ENCODE assay signal across 9 cellular contexts in the genomic region with DNA sequence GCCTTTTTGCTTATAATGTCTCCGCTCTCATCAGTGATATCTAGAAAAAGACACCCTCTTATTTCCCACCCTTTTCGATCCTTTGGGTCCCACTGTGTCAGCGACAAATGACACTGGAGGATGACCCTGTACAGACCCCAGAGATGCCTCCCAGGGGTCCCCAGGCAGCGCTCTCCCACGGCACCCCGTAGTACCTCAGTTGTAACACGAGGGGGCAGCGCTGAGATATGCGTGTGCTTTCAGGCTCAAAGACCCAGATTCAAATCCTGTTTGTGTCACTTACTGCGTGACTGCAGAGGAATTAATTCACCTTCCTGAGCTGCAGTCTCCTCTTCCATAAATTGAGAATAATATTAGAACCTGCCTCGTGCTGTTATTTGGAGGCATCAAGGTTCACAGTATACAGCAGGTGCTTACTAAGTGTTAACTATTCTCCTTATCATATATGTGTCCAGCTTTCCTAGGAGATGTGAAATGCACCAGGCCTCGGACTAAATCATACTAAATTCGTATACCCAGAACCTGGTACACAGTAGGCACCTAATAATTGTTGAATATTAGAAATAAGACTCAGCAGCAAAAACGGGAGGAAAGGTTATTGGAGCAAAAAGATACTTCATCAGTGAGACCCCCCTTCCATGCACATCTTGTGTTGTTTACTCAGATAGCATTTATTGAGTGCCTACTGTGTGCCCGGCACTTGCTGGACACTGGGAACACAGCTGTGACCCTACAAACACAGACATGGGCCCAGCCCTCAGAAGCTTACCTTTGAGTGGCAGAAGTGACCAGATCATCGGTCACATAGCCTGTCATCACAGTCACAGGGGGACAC.
DNase-seq lines count a peak whose midpoint lies in the region; ATAC-seq, FAIRE-seq and TF ChIP-seq lines count a peak whose summit lies in the region.
"Had no signal": no experiment of that assay in that cellular context is flagged by ENCODE, and none has a peak within 500 bp of the region (broad histone marks: within the 10 kb centered on the region; RNA-seq: fewer than 3 reads in every experiment).

No MANE protein-coding gene starts in this region.

- H3K4me3 ChIP-seq in GM23248 (no peak overlapping the region), HepG2 (replicated peaks in 1 of 3; ENCODE audit: insufficient read depth in 1 of 3, low read depth in 2 of 3, low read length in 3 of 3) (no peak overlapping the region)
- H3K4me3 ChIP-seq in effector memory CD4-positive, alpha-beta T cell (ENCODE audit: insufficient read depth, low read depth, low read length, poor library complexity, severe bottlenecking), result no peak overlapping the region

- H3K9ac ChIP-seq in GM23248, result no peak overlapping the region
- H3K9ac ChIP-seq in HepG2 (ENCODE audit: insufficient read depth, low read depth, low read length), result no peak overlapping the region
- H3K9ac ChIP-seq: parathyroid adenoma had no signal

- H3K36me3 ChIP-seq in GM23248 (ENCODE audit: low read depth), result no peaks in the 10 kb centered on the region
- no peaks in the 10 kb centered on the region for H3K36me3 ChIP-seq in HepG2 (replicated peaks in 1 of 2; ENCODE audit: control insufficient read depth in 1 of 2, insufficient read depth in 2 of 2, low read length in 2 of 2)
- no peaks in the 10 kb centered on the region for H3K36me3 ChIP-seq in effector memory CD4-positive, alpha-beta T cell (ENCODE audit: control insufficient read depth, insufficient read depth, low read length)

- CTCF ChIA-PET in activated CD4-positive, alpha-beta memory T cell treated with anti-CD3 and anti-CD28 coated beads for 36 hours (lab: Charles Lee), result interaction anchor here (0.7 to 3.3 kb wide), 5 partner anchors 10 to 128 kb away, joined by 3 to 11 read pairs (median 4); no protein-coding TSS in a partner anchor
- CTCF ChIA-PET in HepG2 (lab: Yijun Ruan, JAX; ENCODE audit: low intra/inter-chr PET ratio, low total read pairs), result interaction anchor here (1.2 kb wide), 1 partner anchor 30 kb away, joined by 3 read pairs; no protein-coding TSS in a partner anchor

- no peaks in the 10 kb centered on the region for H3F3A ChIP-seq in GM23248 (ENCODE audit: insufficient read depth)

- BruUV-seq in HepG2 (replicated peaks; lab: Mats Ljungman, UMichigan), result no TSS peak

- peak; percentile 76 for TF ChIP-seq CTCF in C4-2B (conservative IDR thresholded peaks at IDR 0.05)
- peak; percentile 41; the same call in 1 of the 2 replicates for TF ChIP-seq CTCF in HepG2 (CRISPR knock-in tag; IDR thresholded peaks at IDR 0.05)

- H3K27me3 ChIP-seq in GM23248 (replicated peaks; ENCODE audit: insufficient read depth) (peaks cover 57% of the 10 kb centered on the region), HepG2 (ENCODE audit: control insufficient read depth in 1 of 2, insufficient read depth in 2 of 2, low read length in 2 of 2) (peaks cover 0 to 3% of the 10 kb centered on the region in 2 experiments; a peak in 2 of 5 replicates)
- no peaks in the 10 kb centered on the region for H3K27me3 ChIP-seq in effector memory CD4-positive, alpha-beta T cell (replicated peaks; ENCODE audit: control insufficient read depth, insufficient read depth, low read length, poor library complexity, severe bottlenecking)

- H3K27ac Mint-ChIP-seq in activated CD4-positive, alpha-beta memory T cell treated with anti-CD3 and anti-CD28 coated beads for 36 hours, result no peak overlapping the region

- no peaks in the 10 kb centered on the region for H3K9me3 Mint-ChIP-seq in activated CD4-positive, alpha-beta memory T cell treated with anti-CD3 and anti-CD28 coated beads for 36 hours

- no peak for TF ChIP-seq EP300 in HepG2 (IDR thresholded peaks at IDR 0.05; ENCODE audit: low read depth in 2 of 2, low read length in 2 of 2)
- TF ChIP-seq EP300 in HepG2 (CRISPR knock-in tag; IDR thresholded peaks at IDR 0.05; ENCODE audit: borderline replicate concordance), result no peak

- WGBS in GM23248 (ENCODE audit: low coverage in 1 of 2, low lambda C conversion rate in 2 of 2, missing lambda C conversion rate in 2 of 2), 2 experiments, result 51% methylated on average over 16 of the region's 16 CpGs
- WGBS in HepG2 (ENCODE audit: low lambda C conversion rate), result 33% methylated on average over 16 of the region's 16 CpGs

- H3K4me2 ChIP-seq in GM23248 (ENCODE audit: unreplicated experiment), result no peak overlapping the region
- H3K4me2 ChIP-seq in HepG2 (ENCODE audit: low read depth, low read length), result no peak overlapping the region

- no peak for TF ChIP-seq RAD21 in HepG2 (CRISPR knock-in tag; IDR thresholded peaks at IDR 0.05)

- H2AFZ ChIP-seq in GM23248, result no peak overlapping the region
- no peak overlapping the region for H2AFZ ChIP-seq in HepG2 (ENCODE audit: low read length)
- H2AFZ ChIP-seq: parathyroid adenoma had no signal

- in situ Hi-C loops in GM23248 (cut with MboI) (no loop called here), HepG2 (cut with HindIII; ENCODE audit: extremely low pct_ligation_motif_present, low pct_unique_long_range_greater_than_20kb) (no loop called here)

- TF ChIP-seq POLR2A in HepG2 (IDR thresholded peaks at IDR 0.05; ENCODE audit: insufficient read depth in 1 of 2, low read depth in 2 of 2, low read length in 2 of 2), result no peak

- POLR2A ChIA-PET in activated CD4-positive, alpha-beta memory T cell treated with anti-CD3 and anti-CD28 coated beads for 36 hours (lab: Charles Lee), result no interaction called here
- POLR2A ChIA-PET in HepG2 (lab: Yijun Ruan, JAX), result no interaction called here

- intact Hi-C loops in activated CD4-positive, alpha-beta memory T cell treated with anti-CD3 and anti-CD28 coated beads for 36 hours (cut with micrococcal nuclease), result loop anchor here (5.0 kb wide), 1 partner anchor 43 kb away; no protein-coding TSS in a partner anchor
- intact Hi-C loops in HepG2 (cut with micrococcal nuclease; ENCODE audit: unreplicated experiment) (no loop called here), sciatic nerve (cut with DNase I) (no loop called here)

- H3K4me3 Mint-ChIP-seq in activated CD4-positive, alpha-beta memory T cell treated with anti-CD3 and anti-CD28 coated beads for 36 hours, result no peak overlapping the region

- H3K4me1 ChIP-seq in GM23248 (ENCODE audit: insufficient read depth) (no peaks in the 10 kb centered on the region), HepG2 (ENCODE audit: insufficient read depth, low read length) (peaks cover 18% of the 10 kb centered on the region)
- H3K4me1 ChIP-seq in effector memory CD4-positive, alpha-beta T cell (ENCODE audit: control insufficient read depth, insufficient read depth, low read length, poor library complexity, severe bottlenecking), result no peaks in the 10 kb centered on the region
- H3K4me1 ChIP-seq: parathyroid adenoma had no signal

- H3K27ac ChIP-seq in C4-2B, result no peak overlapping the region
- no peak overlapping the region for H3K27ac ChIP-seq in GM23248
- no peak overlapping the region for H3K27ac ChIP-seq in HepG2 (ENCODE audit: extremely low read length, insufficient read depth, low read length)
- H3K27ac ChIP-seq in effector memory CD4-positive, alpha-beta T cell (ENCODE audit: insufficient read depth, low read length, poor library complexity, severe bottlenecking), result no peak overlapping the region
- H3K27ac ChIP-seq: parathyroid adenoma had no signal

- no peaks in the 10 kb centered on the region for H3K4me1 Mint-ChIP-seq in activated CD4-positive, alpha-beta memory T cell treated with anti-CD3 and anti-CD28 coated beads for 36 hours (ENCODE audit: low read depth)

- no peaks in the 10 kb centered on the region for H3K36me3 Mint-ChIP-seq in activated CD4-positive, alpha-beta memory T cell treated with anti-CD3 and anti-CD28 coated beads for 36 hours

- no peaks in the 10 kb centered on the region for H3K9me2 ChIP-seq in GM23248 (ENCODE audit: insufficient read depth)

- no peak for FAIRE-seq in HepG2 (lab: Jason Lieb, UNC)

- peak; percentile 22 for DNase-seq in GM23248
- peak; percentile 26 for DNase-seq in activated CD4-positive, alpha-beta memory T cell treated with anti-CD3 and anti-CD28 coated beads for 36 hours
- DNase-seq in HepG2 (ENCODE audit: low spot score), result no peak
- no peak for DNase-seq in sciatic nerve (ENCODE audit: low spot score)
- no peak for DNase-seq in effector memory CD4-positive, alpha-beta T cell

- no peaks in the 10 kb centered on the region for H4K20me1 ChIP-seq in GM23248 (ENCODE audit: insufficient read depth)
- H4K20me1 ChIP-seq in HepG2 (ENCODE audit: insufficient read depth, low read length), result no peaks in the 10 kb centered on the region

- H3K9me3 ChIP-seq in GM23248 (ENCODE audit: low read depth) (no peaks in the 10 kb centered on the region), HepG2 (ENCODE audit: low read length) (no peaks in the 10 kb centered on the region)
- no peaks in the 10 kb centered on the region for H3K9me3 ChIP-seq in effector memory CD4-positive, alpha-beta T cell (ENCODE audit: control insufficient read depth, low read length)

- H3K79me2 ChIP-seq in GM23248 (ENCODE audit: insufficient read depth) (no peaks in the 10 kb centered on the region), HepG2 (ENCODE audit: insufficient read depth, low read length) (no peaks in the 10 kb centered on the region)
- H3K79me2 ChIP-seq: parathyroid adenoma had no signal

- ATAC-seq in HepG2, result no peak
- no peak for ATAC-seq in HG03095 (IDR thresholded peaks at IDR 0.05; ENCODE audit: unreplicated experiment)
- no peak for ATAC-seq in HG03571 (IDR thresholded peaks at IDR 0.05; ENCODE audit: unreplicated experiment)
- no peak for ATAC-seq in sciatic nerve

- H3K27me3 Mint-ChIP-seq in activated CD4-positive, alpha-beta memory T cell treated with anti-CD3 and anti-CD28 coated beads for 36 hours, result no peaks in the 10 kb centered on the region

TF ChIP-seq in HepG2, 621 proteins besides CTCF, POLR2A, EP300 and RAD21:
- peak; percentile 30; the same call in 1 of the 2 replicates for TF ChIP-seq STAG1 (CRISPR knock-in tag; IDR thresholded peaks at IDR 0.05)
- peak; percentile 95 for TF ChIP-seq ZKSCAN8 (CRISPR knock-in tag; IDR thresholded peaks at IDR 0.05; ENCODE audit: borderline replicate concordance)
- no peak for TF ChIP-seq ZNF138 (CRISPR knock-in tag; IDR thresholded peaks at IDR 0.05; ENCODE audit: low read depth)
- TF ChIP-seq DNMT1 (CRISPR knock-in tag; IDR thresholded peaks at IDR 0.05), result no peak

Comparison
In these comparisons a context has a peak if more than half of its experiments do, and no peak if none do; other contexts are left out.
1. DNase-seq: peak in GM23248 (single experiment) and activated CD4-positive, alpha-beta memory T cell treated with anti-CD3 and anti-CD28 coated beads for 36 hours (single experiment); none in HepG2 (single experiment), sciatic nerve (single experiment) and effector memory CD4-positive, alpha-beta T cell (0 of 3).